In genomic region chr2:98044730-98045129, GRCh38 we compare ENCODE assay signal across 4 cellular contexts. TPM values are rescaled to one million over a fixed set of nuclear protein-coding genes. Genes with fewer than 3 reads are reported as not detected.
"Had no signal": no experiment of that assay in that cellular context is flagged by ENCODE, and none has a peak within 500 bp of the region (broad histone marks: within the 10 kb centered on the region; RNA-seq: fewer than 3 reads in every experiment).

No MANE protein-coding gene starts in this region.

RNA-seq across cellular contexts. Expression of gene VWA3B, which starts 42.2 kb away (rescaled TPM):
- total RNA-seq: LHCN-M2, M059J, MCF 10A, NCI-H460 had no signal
